Comparison of ENCODE assay signal across 20 cellular contexts in genomic region chr2:171600126-171600525, GRCh38.
DNase-seq lines count a peak whose midpoint lies in the region; ATAC-seq and TF ChIP-seq lines count a peak whose summit lies in the region.
"Had no signal": no experiment of that assay in that cellular context is flagged by ENCODE, and none has a peak within 500 bp of the region (broad histone marks: within the 10 kb centered on the region; RNA-seq: fewer than 3 reads in every experiment).

No MANE protein-coding gene starts in this region.

- H3K9me3 Mint-ChIP-seq in stimulated activated effector memory CD8-positive, alpha-beta T cell treated with anti-CD3 and anti-CD28 coated beads, Interleukin-12 subunit alpha, Interleukin-12 subunit beta, amount 100 ng/mL, for 72 hours: no peaks in the 10 kb centered on the region
- H3K9me3 Mint-ChIP-seq: CD4-positive, alpha-beta T cell; CD8-positive, alpha-beta memory T cell; H9 had no signal

- CTCF ChIA-PET in mammary epithelial cell (lab: Charles Lee; ENCODE audit: low non-redundant PET): no interaction called here

- no peaks in the 10 kb centered on the region for H3K36me3 Mint-ChIP-seq in stimulated activated effector memory CD8-positive, alpha-beta T cell treated with anti-CD3 and anti-CD28 coated beads, Interleukin-12 subunit alpha, Interleukin-12 subunit beta, amount 100 ng/mL, for 72 hours
- H3K36me3 Mint-ChIP-seq: CD14-positive monocyte; CD8-positive, alpha-beta memory T cell had no signal

- H3K27ac ChIP-seq in mammary epithelial cell (ENCODE audit: insufficient read depth, low read depth, low read length) (no peak overlapping the region), breast epithelium (no peak overlapping the region)
- H3K27ac ChIP-seq: 22Rv1, BLaER1, GM23248 had no signal

- dilution Hi-C loops in mammary epithelial cell (cut with HindIII; ENCODE audit: low sequenced_read_pairs): no loop called here

- H3K27me3 ChIP-seq in mammary epithelial cell (ENCODE audit: insufficient read depth, low read length) (no peaks in the 10 kb centered on the region), breast epithelium (no peaks in the 10 kb centered on the region)
- H3K27me3 ChIP-seq: BLaER1 had no signal

- ATAC-seq in esophagus mucosa (peak; percentile 67), GM19452 (IDR thresholded peaks at IDR 0.05; ENCODE audit: unreplicated experiment) (no peak)
- ATAC-seq in stimulated activated effector memory CD8-positive, alpha-beta T cell treated with anti-CD3 and anti-CD28 coated beads, Interleukin-12 subunit alpha, Interleukin-12 subunit beta, amount 100 ng/mL, for 72 hours: peak; percentile 12
- ATAC-seq: GM12878, HCT116 had no signal

- H3K27ac Mint-ChIP-seq in stimulated activated effector memory CD8-positive, alpha-beta T cell treated with anti-CD3 and anti-CD28 coated beads, Interleukin-12 subunit alpha, Interleukin-12 subunit beta, amount 100 ng/mL, for 72 hours: no peak overlapping the region
- H3K27ac Mint-ChIP-seq: B cell; CD4-positive, alpha-beta T cell; CD8-positive, alpha-beta memory T cell; H9 had no signal

- no peaks in the 10 kb centered on the region for H3K79me2 ChIP-seq in mammary epithelial cell (ENCODE audit: insufficient read depth, low read length)

- H3K36me3 ChIP-seq in mammary epithelial cell (ENCODE audit: insufficient read depth, low read length): no peaks in the 10 kb centered on the region
- H3K36me3 ChIP-seq in breast epithelium: no peaks in the 10 kb centered on the region
- H3K36me3 ChIP-seq: BLaER1 had no signal

- no TSS peak for BruUV-seq in mammary epithelial cell (replicated peaks; lab: Mats Ljungman, UMichigan)

- DNase-seq in mammary epithelial cell: peak; percentile 62
- no peak for DNase-seq in breast epithelium (ENCODE audit: low spot score in 2 of 2)
- DNase-seq in stimulated activated effector memory CD8-positive, alpha-beta T cell treated with anti-CD3 and anti-CD28 coated beads, Interleukin-12 subunit alpha, Interleukin-12 subunit beta, amount 100 ng/mL, for 72 hours (ENCODE audit: low spot score in 2 of 2): no peak
- no peak for DNase-seq in C1 segment of cervical spinal cord (lab: John Stamatoyannopoulos, UW)
- DNase-seq: CD4-positive, alpha-beta T cell; CD8-positive, alpha-beta memory T cell; DMS 273 treated with DMSO at 0.1 percent for 48 hours; DMS79; EL; GDM1; GM23248; H9 had no signal

- peak overlapping the region; percentile 42 for H2AFZ ChIP-seq in mammary epithelial cell (ENCODE audit: low read depth, low read length)
- H2AFZ ChIP-seq: GM23248 had no signal

- TF ChIP-seq POLR2A in breast epithelium (IDR thresholded peaks at IDR 0.05): no peak

- no peak overlapping the region for H3K9ac ChIP-seq in mammary epithelial cell (ENCODE audit: insufficient read depth, low read length)
- H3K9ac ChIP-seq: BLaER1, GM23248 had no signal

- no peaks in the 10 kb centered on the region for H3K4me1 Mint-ChIP-seq in stimulated activated effector memory CD8-positive, alpha-beta T cell treated with anti-CD3 and anti-CD28 coated beads, Interleukin-12 subunit alpha, Interleukin-12 subunit beta, amount 100 ng/mL, for 72 hours

- H3K9me3 ChIP-seq in mammary epithelial cell (replicated peaks; ENCODE audit: insufficient read depth, low read length): no peaks in the 10 kb centered on the region
- H3K9me3 ChIP-seq in breast epithelium: no peaks in the 10 kb centered on the region
- H3K9me3 ChIP-seq: BLaER1 had no signal

- H4K20me1 ChIP-seq in mammary epithelial cell (ENCODE audit: insufficient read depth, low read length): no peaks in the 10 kb centered on the region
- H4K20me1 ChIP-seq: BLaER1 had no signal

- no peak overlapping the region for H3K4me2 ChIP-seq in mammary epithelial cell (ENCODE audit: insufficient read depth, low read depth, low read length)
- H3K4me2 ChIP-seq: BLaER1 had no signal

- in situ Hi-C loops in mammary epithelial cell (cut with MboI; ENCODE audit: low sequenced_read_pairs in 2 of 2): no loop called here

- H3K4me3 Mint-ChIP-seq in stimulated activated effector memory CD8-positive, alpha-beta T cell treated with anti-CD3 and anti-CD28 coated beads, Interleukin-12 subunit alpha, Interleukin-12 subunit beta, amount 100 ng/mL, for 72 hours: no peak overlapping the region
- H3K4me3 Mint-ChIP-seq: B cell; CD14-positive monocyte; CD4-positive, alpha-beta T cell; CD8-positive, alpha-beta memory T cell; H9 had no signal

- H3K4me3 ChIP-seq in mammary epithelial cell (replicated peaks in 1 of 3; ENCODE audit: insufficient read depth in 1 of 3, low read depth in 2 of 3, low read length in 3 of 3) (no peak overlapping the region), breast epithelium (no peak overlapping the region)
- H3K4me3 ChIP-seq: BLaER1, GM12878, GM23248 had no signal

- intact Hi-C loops in mammary epithelial cell (cut with micrococcal nuclease): no loop called here
- intact Hi-C loops in breast epithelium (cut with DNase I; ENCODE audit: low total_unique reads): no loop called here

- H3K4me1 ChIP-seq in mammary epithelial cell (ENCODE audit: insufficient read depth, low read length): peaks cover 21% of the 10 kb centered on the region
- H3K4me1 ChIP-seq in breast epithelium: no peaks in the 10 kb centered on the region
- H3K4me1 ChIP-seq: BLaER1 had no signal

- no peak for TF ChIP-seq CTCF in mammary epithelial cell (conservative IDR thresholded peaks at IDR 0.05 in 1 of 2, IDR thresholded peaks at IDR 0.05 in 1 of 2; ENCODE audit: extremely low read depth in 1 of 2, insufficient read depth in 1 of 2, low read depth in 1 of 2, low read length in 2 of 2)
- TF ChIP-seq CTCF in breast epithelium (IDR thresholded peaks at IDR 0.05): no peak
